ENCODE assay signal across 1 cellular context in genomic region chr3:49017978-49018706, GRCh38.
TF ChIP-seq lines count a peak whose summit lies in the region.

DALRD3 (minus strand) TSS chr3:49018580; CDS start chr3:49018564, 16 bp downstream.

TF ChIP-seq in K562, 482 proteins besides CTCF, POLR2A, EP300 and RAD21 (continued from another document and continues in another):
- TF ChIP-seq MLLT1 (IDR thresholded peaks at IDR 0.05) (no peak), ATF2 (CRISPR knock-in tag; IDR thresholded peaks at IDR 0.05) (no peak), EP400 (IDR thresholded peaks at IDR 0.05) (peak; percentile 57; the same call in 1 of the 2 replicates), ZMIZ1 (IDR thresholded peaks at IDR 0.05; ENCODE audit: low read depth in 2 of 2, low read length in 2 of 2) (no peak), HMG20B (CRISPR knock-in tag; IDR thresholded peaks at IDR 0.05) (no peak), ZHX1 (conservative IDR thresholded peaks at IDR 0.05; ENCODE audit: low read length) (no peak), MAX (CRISPR knock-in tag; IDR thresholded peaks at IDR 0.05) (peak; percentile 78), ESRRA (IDR thresholded peaks at IDR 0.05; ENCODE audit: borderline replicate concordance, low read depth) (no peak), ZNF347 (CRISPR knock-in tag; IDR thresholded peaks at IDR 0.05; ENCODE audit: low read depth) (no peak), GTF2B (IDR thresholded peaks at IDR 0.05; ENCODE audit: extremely low read depth, insufficient read length) (no peak), DNMT1 (IDR thresholded peaks at IDR 0.05) (no peak), PRDM10 (IDR thresholded peaks at IDR 0.05; ENCODE audit: partially characterized antibody) (no peak), MEF2A (IDR thresholded peaks at IDR 0.05; ENCODE audit: control insufficient read depth, low read depth, low read length) (no peak), COPS2 (conservative IDR thresholded peaks at IDR 0.05) (no peak), FOXA1 (IDR thresholded peaks at IDR 0.05; ENCODE audit: borderline replicate concordance) (no peak), ZNF57 (CRISPR knock-in tag; IDR thresholded peaks at IDR 0.05) (no peak), ZBTB7A (IDR thresholded peaks at IDR 0.05; ENCODE audit: borderline replicate concordance, control insufficient read depth, low read depth, low read length) (peak; percentile 61; the same call in 1 of the 2 replicates), MAFF (IDR thresholded peaks at IDR 0.05; ENCODE audit: low read length) (no peak), RAD51 (IDR thresholded peaks at IDR 0.05; ENCODE audit: borderline replicate concordance, low read depth) (no peak), SMAD3 (CRISPR knock-in tag; conservative IDR thresholded peaks at IDR 0.05) (no peak), ZBTB43 (CRISPR knock-in tag; IDR thresholded peaks at IDR 0.05) (no peak), HIVEP1 (CRISPR knock-in tag; IDR thresholded peaks at IDR 0.05) (no peak), TAF9B (IDR thresholded peaks at IDR 0.05; ENCODE audit: partially characterized antibody) (no peak), HINFP (tag; conservative IDR thresholded peaks at IDR 0.05; ENCODE audit: low read depth) (no peak), ZBTB1 (CRISPR knock-in tag; IDR thresholded peaks at IDR 0.05; ENCODE audit: borderline replicate concordance, low read depth) (no peak), RHOXF2B (CRISPR knock-in tag; conservative IDR thresholded peaks at IDR 0.05) (no peak), HDAC2 (IDR thresholded peaks at IDR 0.05) (no peak), TSC22D4 (tag; IDR thresholded peaks at IDR 0.05) (no peak), MYC (IDR thresholded peaks at IDR 0.05; ENCODE audit: low read depth, low read length) (peak; percentile 63; the same call in 1 of the 2 replicates), MYC (CRISPR knock-in tag; IDR thresholded peaks at IDR 0.05; ENCODE audit: borderline replicate concordance, low read depth) (peak; percentile 75; the same call in 1 of the 2 replicates), FOXJ2 (tag; IDR thresholded peaks at IDR 0.05) (no peak), MNT (conservative IDR thresholded peaks at IDR 0.05) (peak; percentile 79 to 91), ZBTB33 (CRISPR knock-in tag; IDR thresholded peaks at IDR 0.05) (no peak), VEZF1 (CRISPR knock-in tag; IDR thresholded peaks at IDR 0.05) (peak; percentile 66), NFYB (IDR thresholded peaks at IDR 0.05; ENCODE audit: extremely low read depth, insufficient read length) (no peak)
